In genomic region chr11:119798656-119799055, GRCh38 we compare ENCODE assay signal across 7 cellular contexts.
"Had no signal": no experiment of that assay in that cellular context is flagged by ENCODE, and none has a peak within 500 bp of the region (broad histone marks: within the 10 kb centered on the region; RNA-seq: fewer than 3 reads in every experiment).

No MANE protein-coding gene starts in this region.

- H3K4me3 ChIP-seq: GM23248, HAP-1 had no signal

- ATAC-seq: HCT116 had no signal

- H3K36me3 ChIP-seq: HAP-1 had no signal

- DNase-seq: GM23248, GOT3, H7, IMR-90 had no signal

- H3K4me1 ChIP-seq: HAP-1 had no signal

- H2AFZ ChIP-seq: GM23248 had no signal

- FAIRE-seq: HTR-8/SVneo had no signal

- H3K27ac ChIP-seq: GM23248 had no signal

- H3K9me3 ChIP-seq: HAP-1 had no signal

- H3K9ac ChIP-seq: GM23248 had no signal
